ENCODE assay signal across 14 cellular contexts in the genomic region with DNA sequence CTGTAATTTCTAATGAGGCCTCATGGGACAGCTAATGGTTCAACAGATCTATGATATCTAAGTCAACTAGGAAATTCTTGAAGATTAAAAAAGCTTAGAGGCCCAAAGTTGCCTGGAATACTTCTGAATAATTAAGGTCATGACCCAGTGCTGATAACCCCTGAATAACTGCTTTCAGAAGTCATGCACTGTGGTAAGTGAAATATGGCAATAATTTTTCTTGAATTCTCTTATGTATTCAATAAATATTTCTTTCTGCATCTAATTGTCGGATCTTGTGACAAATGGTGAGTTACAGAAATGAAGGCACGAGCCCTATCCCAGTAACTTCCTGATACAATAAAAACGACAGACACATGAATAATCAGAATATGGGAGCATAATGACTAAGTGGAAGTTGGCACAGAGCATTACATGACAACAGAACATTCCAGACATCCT.
A peak's percentile ranks its signal among the peaks of the same experiment; 100 is the strongest.
DNase-seq lines count a peak whose midpoint lies in the region; ATAC-seq and TF ChIP-seq lines count a peak whose summit lies in the region.
"Had no signal": no experiment of that assay in that cellular context is flagged by ENCODE, and none has a peak within 500 bp of the region (broad histone marks: within the 10 kb centered on the region; RNA-seq: fewer than 3 reads in every experiment).

No MANE protein-coding gene starts in this region.

- H3K27me3 Mint-ChIP-seq in natural killer cell (ENCODE audit: low read depth in 2 of 2): no peaks in the 10 kb centered on the region
- H3K27me3 Mint-ChIP-seq: activated CD8-positive, alpha-beta T cell treated with anti-CD3 and anti-CD28 coated beads for 36 hours had no signal

- DNase-seq in Caki2 (ENCODE audit: low read depth): peak; percentile 37
- DNase-seq in NCI-H226: peak; percentile 64
- peak; percentile 77 to 86 for DNase-seq in dermis microvascular lymphatic vessel endothelial cell (ENCODE audit: low read depth in 2 of 2)
- DNase-seq in non-pigmented ciliary epithelial cell (ENCODE audit: low read depth): peak; percentile 36
- DNase-seq in NK-92 (lab: John Stamatoyannopoulos, UW; ENCODE audit: unreplicated experiment): no peak
- no peak for DNase-seq in natural killer cell
- no peak for DNase-seq in activated CD8-positive, alpha-beta memory T cell treated with anti-CD3 and anti-CD28 coated beads, Interleukin-2, amount 50 U/mL, for 48 hours
- no peak for DNase-seq in activated gamma-delta T cell (lab: John Stamatoyannopoulos, UW)
- DNase-seq: activated CD8-positive, alpha-beta T cell treated with anti-CD3 and anti-CD28 coated beads for 36 hours; activated gamma-delta T cell treated with Interleukin-2 at 50 U/mL for 16 hours; NCI-H1105; stimulated activated CD4-positive, alpha-beta T cell treated with anti-CD3 and anti-CD28 coated beads, Interleukin-4, amount 100 ng/mL, for 24 hours; stimulated activated naive CD4-positive, alpha-beta T cell had no signal

- intact Hi-C loops in natural killer cell (cut with micrococcal nuclease): no loop called here

- H3K4me3 Mint-ChIP-seq in natural killer cell: no peak overlapping the region
- H3K4me3 Mint-ChIP-seq: activated CD8-positive, alpha-beta T cell treated with anti-CD3 and anti-CD28 coated beads for 36 hours had no signal

- no peaks in the 10 kb centered on the region for H3K36me3 Mint-ChIP-seq in natural killer cell

- no peaks in the 10 kb centered on the region for H3K9me3 Mint-ChIP-seq in natural killer cell

- TF ChIP-seq CTCF in natural killer cell (IDR thresholded peaks at IDR 0.05): no peak

- in situ Hi-C loops in Caki2 (cut with HindIII; ENCODE audit: low pct_unique_long_range_greater_than_20kb, low sequenced_read_pairs): no loop called here

- no peak for ATAC-seq in natural killer cell
- ATAC-seq: activated CD8-positive, alpha-beta T cell treated with anti-CD3 and anti-CD28 coated beads for 36 hours; esophagus mucosa had no signal

- H3K4me1 Mint-ChIP-seq in natural killer cell: no peaks in the 10 kb centered on the region

- no peak overlapping the region for H3K27ac Mint-ChIP-seq in natural killer cell
- H3K27ac Mint-ChIP-seq: activated CD8-positive, alpha-beta T cell treated with anti-CD3 and anti-CD28 coated beads for 36 hours had no signal

Comparison
In these comparisons a context has a peak if more than half of its experiments do, and no peak if none do; other contexts are left out.
1. DNase-seq: peak in Caki2 (single experiment), NCI-H226 (single experiment), dermis microvascular lymphatic vessel endothelial cell (2 of 2) and non-pigmented ciliary epithelial cell (single experiment); none in NK-92 (single experiment), natural killer cell (single experiment), activated CD8-positive, alpha-beta memory T cell treated with anti-CD3 and anti-CD28 coated beads, Interleukin-2, amount 50 U/mL, for 48 hours (single experiment) and activated gamma-delta T cell (single experiment).